ENCODE assay signal across 8 cellular contexts in the genomic region with DNA sequence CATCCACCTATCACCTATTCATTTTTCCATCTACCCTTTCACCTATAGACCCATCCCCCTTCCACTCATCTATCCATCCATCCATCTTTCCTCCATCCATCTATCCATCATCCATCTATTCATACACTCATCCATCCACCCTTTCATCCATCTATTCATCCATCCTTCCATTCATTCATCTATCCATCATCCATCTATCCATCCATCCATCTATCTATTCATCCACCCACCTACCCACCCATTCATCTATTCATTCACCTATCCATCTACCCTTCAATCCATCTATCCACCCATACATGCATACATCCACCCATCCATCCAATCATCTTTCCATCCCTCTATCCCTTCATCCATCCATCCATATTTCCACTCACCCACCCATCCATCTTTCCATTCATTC.
"Had no signal": no experiment of that assay in that cellular context is flagged by ENCODE, and none has a peak within 500 bp of the region (broad histone marks: within the 10 kb centered on the region; RNA-seq: fewer than 3 reads in every experiment).

No MANE protein-coding gene starts in this region.

- H3K4me1 Mint-ChIP-seq: IgD-negative memory B cell had no signal

- H3K4me3 ChIP-seq: GM23248, HAP-1 had no signal

- H3K9me3 Mint-ChIP-seq: IgD-negative memory B cell had no signal

- H3K36me3 Mint-ChIP-seq: IgD-negative memory B cell had no signal

- DNase-seq: GM23248, H7, Karpas-422, KBM-7 had no signal

- H3K4me1 ChIP-seq: HAP-1 had no signal

- H3K4me3 Mint-ChIP-seq: IgD-negative memory B cell had no signal

- H3K4me2 ChIP-seq: KMS-11 had no signal

- ATAC-seq: HCT116 had no signal

- H3K9me3 ChIP-seq: HAP-1 had no signal

- H3K27ac ChIP-seq: GM23248, KMS-11 had no signal

- H3K27ac Mint-ChIP-seq: IgD-negative memory B cell had no signal

- H2AFZ ChIP-seq: GM23248 had no signal

- H3K36me3 ChIP-seq: HAP-1 had no signal

- H3K9ac ChIP-seq: GM23248, KMS-11 had no signal
